Comparison of ENCODE assay signal across 9 cellular contexts in genomic region chr19:41398603-41399002, GRCh38. TPM values are rescaled to one million over a fixed set of nuclear protein-coding genes. Genes with fewer than 3 reads are reported as not detected.
DNase-seq lines count a peak whose midpoint lies in the region; ATAC-seq and TF ChIP-seq lines count a peak whose summit lies in the region.
"Had no signal": no experiment of that assay in that cellular context is flagged by ENCODE, and none has a peak within 500 bp of the region (broad histone marks: within the 10 kb centered on the region; RNA-seq: fewer than 3 reads in every experiment).

No MANE protein-coding gene starts in this region.

- no peak for ATAC-seq in CD4-positive, CD25-positive, alpha-beta regulatory T cell (ENCODE audit: low read depth in 2 of 2)
- ATAC-seq in HG03442 (IDR thresholded peaks at IDR 0.05; ENCODE audit: unreplicated experiment) (no peak), GM19463 (IDR thresholded peaks at IDR 0.05; ENCODE audit: unreplicated experiment) (no peak)

- DNase-seq in CD4-positive, CD25-positive, alpha-beta regulatory T cell: no peak
- DNase-seq in LNCaP clone FGC (ENCODE audit: low read depth): no peak
- no peak for DNase-seq in neural crest cell (ENCODE audit: low read depth, low spot score)
- DNase-seq in HT-29 (ENCODE audit: low spot score): no peak
- DNase-seq in NCI-H82 treated with DMSO at 0.1 percent for 48 hours (lab: John Stamatoyannopoulos, UW; ENCODE audit: unreplicated experiment): no peak
- DNase-seq: SHP77 had no signal

- H3K36me3 ChIP-seq in CD4-positive, CD25-positive, alpha-beta regulatory T cell (ENCODE audit: control insufficient read depth, insufficient read depth, low read length): no peaks in the 10 kb centered on the region
- no peaks in the 10 kb centered on the region for H3K36me3 ChIP-seq in ectodermal cell (ENCODE audit: control insufficient read depth, insufficient read depth, low read length)

- no peaks in the 10 kb centered on the region for H3K9me3 Mint-ChIP-seq in CD4-positive, CD25-positive, alpha-beta regulatory T cell
- no peaks in the 10 kb centered on the region for H3K9me3 Mint-ChIP-seq in neural crest cell

- H3K27me3 Mint-ChIP-seq in CD4-positive, CD25-positive, alpha-beta regulatory T cell: no peaks in the 10 kb centered on the region
- H3K27me3 Mint-ChIP-seq in neural crest cell (ENCODE audit: low read depth): no peaks in the 10 kb centered on the region

- peak overlapping the region in 2 of 3 donors; percentile 46 to 99 for H3K27ac Mint-ChIP-seq in CD4-positive, CD25-positive, alpha-beta regulatory T cell
- peak overlapping the region; percentile 10 for H3K27ac Mint-ChIP-seq in neural crest cell (ENCODE audit: unreplicated experiment)

- peaks cover 25 to 59% (median 37%) of the 10 kb centered on the region in 4 donors for H3K4me1 Mint-ChIP-seq in CD4-positive, CD25-positive, alpha-beta regulatory T cell
- peaks cover 38% of the 10 kb centered on the region for H3K4me1 Mint-ChIP-seq in neural crest cell

- H3K9me3 ChIP-seq in CD4-positive, CD25-positive, alpha-beta regulatory T cell (ENCODE audit: control insufficient read depth in 2 of 2, low read length in 2 of 2): no peaks in the 10 kb centered on the region
- no peaks in the 10 kb centered on the region for H3K9me3 ChIP-seq in ectodermal cell (ENCODE audit: control insufficient read depth, low read length)

- peak overlapping the region; percentile 79 to 98 (median 96) for H3K4me3 Mint-ChIP-seq in CD4-positive, CD25-positive, alpha-beta regulatory T cell
- peak overlapping the region; percentile 97 for H3K4me3 Mint-ChIP-seq in neural crest cell

- H3K27me3 ChIP-seq in CD4-positive, CD25-positive, alpha-beta regulatory T cell (ENCODE audit: control insufficient read depth, insufficient read depth, low read length): no peaks in the 10 kb centered on the region
- H3K27me3 ChIP-seq in ectodermal cell (ENCODE audit: control insufficient read depth, insufficient read depth, low read length, poor library complexity, severe bottlenecking): no peaks in the 10 kb centered on the region

- peaks cover 31% of the 10 kb centered on the region for H3K4me1 ChIP-seq in CD4-positive, CD25-positive, alpha-beta regulatory T cell (ENCODE audit: control insufficient read depth, insufficient read depth, low read length, poor library complexity, severe bottlenecking)
- peaks cover 5% of the 10 kb centered on the region for H3K4me1 ChIP-seq in ectodermal cell (ENCODE audit: control insufficient read depth, insufficient read depth, low read length)

- H3K27ac ChIP-seq in CD4-positive, CD25-positive, alpha-beta regulatory T cell (ENCODE audit: insufficient read depth, low read length, poor library complexity, severe bottlenecking): peak overlapping the region; percentile 98
- H3K27ac ChIP-seq in ectodermal cell (ENCODE audit: insufficient read depth, low read depth, low read length, poor library complexity, severe bottlenecking): no peak overlapping the region

- TF ChIP-seq CTCF in LNCaP clone FGC (IDR thresholded peaks at IDR 0.05; ENCODE audit: control insufficient read depth, extremely low read depth, insufficient read depth) (no peak), neural crest cell (conservative IDR thresholded peaks at IDR 0.05) (no peak)

- peak overlapping the region; percentile 100 for H3K4me3 ChIP-seq in CD4-positive, CD25-positive, alpha-beta regulatory T cell (ENCODE audit: low read depth, low read length)
- H3K4me3 ChIP-seq in LNCaP clone FGC (ENCODE audit: low read depth, low read length) (peak overlapping the region; percentile 84), ectodermal cell (ENCODE audit: insufficient read depth, low read depth, low read length) (peak overlapping the region; percentile 79)

- peaks cover 14% of the 10 kb centered on the region for H3K36me3 Mint-ChIP-seq in CD4-positive, CD25-positive, alpha-beta regulatory T cell
- no peaks in the 10 kb centered on the region for H3K36me3 Mint-ChIP-seq in neural crest cell (ENCODE audit: low read depth)

- 78 to 91% methylated on average over 3 of the region's 3 CpGs for WGBS in ectodermal cell, 2 experiments

RNA-seq across cellular contexts. Expression of gene BCKDHA, which starts 1.0 kb away (rescaled TPM):
- 14.3 TPM for total RNA-seq in CD4-positive, CD25-positive, alpha-beta regulatory T cell
- polyA plus RNA-seq in CD4-positive, CD25-positive, alpha-beta regulatory T cell: 10 to 100 TPM; 55.8 to 66.0 (median 61.9) TPM
- 34.7 TPM for polyA plus RNA-seq in ectodermal cell (2013, experiment 1 of 4)
- 48.7 TPM for polyA plus RNA-seq in ectodermal cell (2013, experiment 2 of 4)
- polyA plus RNA-seq in ectodermal cell (2013, experiment 3 of 4): 42.9 TPM
- 49.2 TPM for polyA plus RNA-seq in ectodermal cell (2013, experiment 4 of 4)
- total RNA-seq in neural crest cell: 6.8 and 10.3 TPM in 2 replicates
- total RNA-seq in HT-29 (2014; rRNA removed; shearing (Covaris generic)): 202 and 212 TPM in 2 replicates

RNA-seq across cellular contexts. Expression of gene EXOSC5, which starts 1.4 kb away (rescaled TPM):
- total RNA-seq in CD4-positive, CD25-positive, alpha-beta regulatory T cell: 13.9 TPM
- polyA plus RNA-seq in CD4-positive, CD25-positive, alpha-beta regulatory T cell: 10 to 100 TPM; 46.1 to 65.3 (median 58.6) TPM
- 26.3 TPM for polyA plus RNA-seq in ectodermal cell (2013, experiment 1 of 4)
- polyA plus RNA-seq in ectodermal cell (2013, experiment 2 of 4): 21.0 TPM
- 21.3 TPM for polyA plus RNA-seq in ectodermal cell (2013, experiment 3 of 4)
- polyA plus RNA-seq in ectodermal cell (2013, experiment 4 of 4): 22.0 TPM
- 16.8 and 20.3 TPM in 2 replicates for total RNA-seq in neural crest cell
- total RNA-seq in HT-29 (2014; rRNA removed; shearing (Covaris generic)): 101 and 108 TPM in 2 replicates

RNA-seq across cellular contexts. Expression of gene TMEM91, which starts 22.3 kb away (rescaled TPM):
- total RNA-seq in CD4-positive, CD25-positive, alpha-beta regulatory T cell: 12.4 TPM
- polyA plus RNA-seq in CD4-positive, CD25-positive, alpha-beta regulatory T cell: 1 to 10 TPM; 2.0 to 7.5 (median 4.0) TPM
- polyA plus RNA-seq in ectodermal cell (2013, experiment 1 of 4): 9.2 TPM
- 8.5 TPM for polyA plus RNA-seq in ectodermal cell (2013, experiment 2 of 4)
- polyA plus RNA-seq in ectodermal cell (2013, experiment 3 of 4): 8.9 TPM
- 9.7 TPM for polyA plus RNA-seq in ectodermal cell (2013, experiment 4 of 4)
- total RNA-seq in neural crest cell: 6.6 and 7.8 TPM in 2 replicates
- total RNA-seq in HT-29 (2014; rRNA removed; shearing (Covaris generic)): 10.2 and 11.0 TPM in 2 replicates

RNA-seq across cellular contexts. Expression of gene B3GNT8, which starts 28.6 kb away (rescaled TPM):
- 0.67 TPM for total RNA-seq in CD4-positive, CD25-positive, alpha-beta regulatory T cell
- 1 to 10 TPM in 1 of 4 donors, under 1 TPM in 3; 0.45 to 1.0 (median 0.59) TPM for polyA plus RNA-seq in CD4-positive, CD25-positive, alpha-beta regulatory T cell
- 1.9 TPM for polyA plus RNA-seq in ectodermal cell (2013, experiment 1 of 4)
- 4.9 TPM for polyA plus RNA-seq in ectodermal cell (2013, experiment 2 of 4)
- polyA plus RNA-seq in ectodermal cell (2013, experiment 3 of 4): 2.5 TPM
- 2.1 TPM for polyA plus RNA-seq in ectodermal cell (2013, experiment 4 of 4)
- 0.86 TPM in 2 replicates for total RNA-seq in neural crest cell
- 1.2 and 2.9 TPM in 2 replicates for total RNA-seq in HT-29 (2014; rRNA removed; shearing (Covaris generic))

RNA-seq across cellular contexts. Expression of gene B9D2, which starts 34.7 kb away (rescaled TPM):
- total RNA-seq in CD4-positive, CD25-positive, alpha-beta regulatory T cell: 22.3 TPM
- polyA plus RNA-seq in CD4-positive, CD25-positive, alpha-beta regulatory T cell: 10 to 100 TPM; 23.9 to 28.4 (median 24.3) TPM
- 7.6 TPM for polyA plus RNA-seq in ectodermal cell (2013, experiment 1 of 4)
- 6.5 TPM for polyA plus RNA-seq in ectodermal cell (2013, experiment 2 of 4)
- 8.8 TPM for polyA plus RNA-seq in ectodermal cell (2013, experiment 3 of 4)
- polyA plus RNA-seq in ectodermal cell (2013, experiment 4 of 4): 8.3 TPM
- total RNA-seq in neural crest cell: 11.7 and 13.8 TPM in 2 replicates
- total RNA-seq in HT-29 (2014; rRNA removed; shearing (Covaris generic)): 26.9 and 32.1 TPM in 2 replicates

Comparison
In these comparisons a context has a peak if more than half of its experiments do, and no peak if none do; other contexts are left out.
1. RNA of gene BCKDHA, which starts 1.0 kb away (total RNA-seq): 202 to 212 TPM in HT-29; 14.3 TPM in CD4-positive, CD25-positive, alpha-beta regulatory T cell (single experiment) and 6.8 to 10.3 TPM in neural crest cell; every median in the first group is over 10 times any median in the second.
2. Peak in every context shown above with its lines, with median percentiles within 50 percentile points of each other: H3K4me3 ChIP-seq.